In the genomic region with DNA sequence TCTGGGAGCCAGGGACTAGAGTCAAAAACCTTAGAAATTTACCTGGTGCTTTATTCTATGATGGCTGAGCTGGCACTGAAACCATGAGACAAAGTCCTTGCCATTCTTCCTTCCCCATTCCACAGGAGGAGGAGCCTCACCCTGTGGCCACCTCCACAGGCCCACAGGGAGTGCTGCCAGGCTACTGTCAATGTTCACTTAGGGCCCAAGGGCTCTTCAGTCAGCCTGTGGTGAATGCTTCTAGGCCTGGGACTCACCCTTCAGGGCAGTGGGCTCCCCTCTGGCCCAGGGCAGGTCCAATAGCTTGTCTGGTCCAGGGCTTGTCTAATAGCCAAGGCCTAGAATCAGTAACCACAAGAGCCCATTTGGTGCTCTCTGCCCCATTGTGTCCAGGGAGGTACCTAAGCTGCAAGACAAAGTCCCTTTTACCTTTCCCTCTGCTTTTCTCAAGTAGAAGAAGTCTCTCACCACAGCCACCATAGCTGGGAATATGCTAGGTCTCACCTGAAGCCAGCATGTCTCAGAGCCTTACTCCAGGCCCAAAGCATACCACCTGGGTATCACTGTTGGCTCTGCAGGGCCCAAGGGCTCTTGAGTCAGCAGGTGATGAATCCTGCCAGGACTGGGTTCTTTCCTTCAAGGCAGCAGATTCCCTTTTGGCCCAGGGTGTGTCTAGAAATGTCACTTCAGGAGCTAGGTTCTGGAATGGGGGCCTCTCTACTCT, we compare ENCODE assay signal across 24 cellular contexts.
DNase-seq lines count a peak whose midpoint lies in the region; ATAC-seq, FAIRE-seq and TF ChIP-seq lines count a peak whose summit lies in the region.
"Had no signal": no experiment of that assay in that cellular context is flagged by ENCODE, and none has a peak within 500 bp of the region (broad histone marks: within the 10 kb centered on the region; RNA-seq: fewer than 3 reads in every experiment).

No MANE protein-coding gene starts in this region.

- no peak overlapping the region for H3K4me3 ChIP-seq in heart right ventricle
- no peak overlapping the region for H3K4me3 ChIP-seq in epithelial cell of esophagus (ENCODE audit: low read length)
- no peak overlapping the region for H3K4me3 ChIP-seq in left lung
- H3K4me3 ChIP-seq in kidney (ENCODE audit: low read length in 2 of 2): no peak overlapping the region
- H3K4me3 ChIP-seq: GM12878 had no signal

- H3K27ac ChIP-seq in heart right ventricle (no peak overlapping the region), left lung (no peak overlapping the region), kidney (ENCODE audit: low read depth in 2 of 2, low read length in 2 of 2) (no peak overlapping the region)
- H3K27ac ChIP-seq: KMS-11, RWPE1 had no signal

- DNase-seq in cardiac septum (ENCODE audit: low spot score) (peak; percentile 57), heart right ventricle (no peak), epithelial cell of esophagus (ENCODE audit: low read depth) (peak; percentile 46), left lung (no peak), kidney (no peak)
- DNase-seq: C1 segment of cervical spinal cord; CD4-positive, alpha-beta memory T cell; COR-L47; DMS53; EL; GDM1; HCEC 1CT; NCI-H1092 treated with DMSO at 0.1 percent for 48 hours; NCI-H187; NCI-H446; NCI-H524 treated with DMSO at 0.1 percent for 48 hours; NCI-H82; SHP77 treated with DMSO at 0.1 percent for 48 hours had no signal

- no peak for TF ChIP-seq CTCF in heart right ventricle (IDR thresholded peaks at IDR 0.05)
- TF ChIP-seq CTCF in epithelial cell of esophagus (IDR thresholded peaks at IDR 0.05; ENCODE audit: insufficient read depth, low read depth, low read length, missing control alignments): no peak
- no peak for TF ChIP-seq CTCF in left lung (IDR thresholded peaks at IDR 0.05)
- no peak for TF ChIP-seq CTCF in kidney (IDR thresholded peaks at IDR 0.05; ENCODE audit: borderline replicate concordance, extremely low read depth, insufficient read depth)

- intact Hi-C loops in cardiac septum (cut with DNase I) (no loop called here), heart right ventricle (cut with DNase I) (no loop called here), left lung (cut with DNase I) (no loop called here), kidney (cut with DNase I) (no loop called here)

- no peak for FAIRE-seq in kidney (lab: Jason Lieb, UNC)
- FAIRE-seq: GM12878, H1 had no signal

- H3K36me3 ChIP-seq in heart right ventricle (no peaks in the 10 kb centered on the region), left lung (no peaks in the 10 kb centered on the region), kidney (ENCODE audit: control insufficient read depth in 1 of 2, insufficient read depth in 2 of 2, low read length in 2 of 2) (no peaks in the 10 kb centered on the region)

- ATAC-seq in heart right ventricle (no peak), left lung (peak; percentile 51), GM18868 (IDR thresholded peaks at IDR 0.05; ENCODE audit: unreplicated experiment) (no peak), GM19023 (IDR thresholded peaks at IDR 0.05; ENCODE audit: unreplicated experiment) (no peak)
- ATAC-seq: GM12878 had no signal

- H3K4me1 ChIP-seq in heart right ventricle: no peaks in the 10 kb centered on the region
- no peaks in the 10 kb centered on the region for H3K4me1 ChIP-seq in left lung
- no peaks in the 10 kb centered on the region for H3K4me1 ChIP-seq in kidney (ENCODE audit: control insufficient read depth in 1 of 2, insufficient read depth in 1 of 2, low read depth in 1 of 2, low read length in 2 of 2)

- H3K9ac ChIP-seq in kidney (ENCODE audit: low read length in 2 of 2): no peak overlapping the region
- H3K9ac ChIP-seq: KMS-11 had no signal

- H3K9me3 ChIP-seq in heart right ventricle: no peaks in the 10 kb centered on the region
- no peaks in the 10 kb centered on the region for H3K9me3 ChIP-seq in left lung
- H3K9me3 ChIP-seq in kidney (ENCODE audit: control insufficient read depth in 1 of 2, low read length in 2 of 2): no peaks in the 10 kb centered on the region

- H3K27me3 ChIP-seq in heart right ventricle (peaks cover 0 to 15% (median 3%) of the 10 kb centered on the region in 7 donors), left lung (peaks cover 2 to 6% of the 10 kb centered on the region in 2 donors)

Comparison
In these comparisons a context has a peak if more than half of its experiments do, and no peak if none do; other contexts are left out.
1. DNase-seq: peak in cardiac septum (single experiment) and epithelial cell of esophagus (single experiment); none in heart right ventricle (0 of 2), left lung (0 of 2) and kidney (single experiment).